Comparison of ENCODE assay signal across 17 cellular contexts in the genomic region with DNA sequence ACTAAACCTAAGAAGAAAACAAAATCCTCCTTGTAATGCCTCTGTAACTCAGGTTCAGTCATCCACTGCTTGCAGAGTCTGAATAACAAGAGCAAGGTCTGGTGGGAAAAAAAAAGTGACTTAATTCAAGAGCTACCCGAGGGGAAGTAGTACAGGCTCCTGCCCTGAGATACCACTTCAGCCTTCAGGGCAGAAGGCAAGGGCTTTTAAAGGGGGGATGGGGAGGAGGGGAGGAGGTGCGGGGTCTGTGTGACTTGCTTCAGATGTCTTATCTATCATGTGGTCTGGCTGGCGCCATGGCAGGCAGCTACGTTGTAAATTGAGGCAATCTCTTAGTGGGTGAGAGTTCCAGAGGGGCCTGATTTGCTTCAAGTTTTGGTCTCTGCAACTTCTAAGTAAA.
DNase-seq lines count a peak whose midpoint lies in the region; ATAC-seq and TF ChIP-seq lines count a peak whose summit lies in the region.
"Had no signal": no experiment of that assay in that cellular context is flagged by ENCODE, and none has a peak within 500 bp of the region (broad histone marks: within the 10 kb centered on the region; RNA-seq: fewer than 3 reads in every experiment).

No MANE protein-coding gene starts in this region.

- no peaks in the 10 kb centered on the region for H3K27me3 Mint-ChIP-seq in effector memory CD8-positive, alpha-beta T cell
- H3K27me3 Mint-ChIP-seq: T-helper 17 cell had no signal

- no peaks in the 10 kb centered on the region for H3K9me3 Mint-ChIP-seq in effector memory CD8-positive, alpha-beta T cell

- no peaks in the 10 kb centered on the region for H3K9me3 ChIP-seq in cardiac muscle cell (ENCODE audit: low read depth)
- H3K9me3 ChIP-seq: gastroesophageal sphincter, HAP-1, stomach had no signal

- H3K27me3 ChIP-seq in cardiac muscle cell: no peaks in the 10 kb centered on the region
- H3K27me3 ChIP-seq: gastroesophageal sphincter, stomach had no signal

- TF ChIP-seq CTCF in cardiac muscle cell (IDR thresholded peaks at IDR 0.05; ENCODE audit: low read depth, low read length): no peak

- no peaks in the 10 kb centered on the region for H3K4me1 Mint-ChIP-seq in effector memory CD8-positive, alpha-beta T cell (ENCODE audit: low read depth in 2 of 2)

- H3K4me1 ChIP-seq in cardiac muscle cell (ENCODE audit: low read depth): peaks cover 38% of the 10 kb centered on the region
- H3K4me1 ChIP-seq: gastroesophageal sphincter, stomach had no signal

- ATAC-seq in left ventricle myocardium superior: no peak
- ATAC-seq in effector memory CD8-positive, alpha-beta T cell (replicated peaks): no peak
- ATAC-seq: gastroesophageal sphincter, HepG2, T-helper 17 cell had no signal

- no peak overlapping the region for H3K27ac Mint-ChIP-seq in effector memory CD8-positive, alpha-beta T cell
- H3K27ac Mint-ChIP-seq: T-helper 17 cell had no signal

- peak overlapping the region; percentile 88 for H3K27ac ChIP-seq in cardiac muscle cell
- H3K27ac ChIP-seq: gastroesophageal sphincter, RWPE1, stomach had no signal

- DNase-seq in cardiac muscle cell (ENCODE audit: low read depth in 1 of 2, low spot score in 1 of 2) (peak; percentile 14 to 82), left ventricle myocardium superior (no peak), SK-N-DZ (ENCODE audit: low spot score) (peak; percentile 91), iPS DF 19.7 (ENCODE audit: low read depth, low spot score) (peak; percentile 17), NCI-H748 treated with DMSO at 0.1 percent for 48 hours (lab: John Stamatoyannopoulos, UW) (no peak), DMS153 treated with DMSO at 0.1 percent for 48 hours (lab: John Stamatoyannopoulos, UW; ENCODE audit: unreplicated experiment) (no peak), NCI-H510A (lab: John Stamatoyannopoulos, UW) (no peak)
- DNase-seq in effector memory CD8-positive, alpha-beta T cell: no peak
- DNase-seq: activated CD4-positive, CD25-positive, alpha-beta regulatory T cell treated with anti-CD3 and anti-CD28 coated beads, Interleukin-2, amount 50 U/mL, for 72 hours; activated naive CD4-positive, alpha-beta T cell treated with Interleukin-2 at 50 U/mL for 16 hours; NCI-H1105; stomach; T-helper 17 cell had no signal

- no peak overlapping the region for H3K4me3 Mint-ChIP-seq in effector memory CD8-positive, alpha-beta T cell
- H3K4me3 Mint-ChIP-seq: T-helper 17 cell had no signal

- H3K36me3 ChIP-seq in cardiac muscle cell: no peaks in the 10 kb centered on the region
- H3K36me3 ChIP-seq: gastroesophageal sphincter, HAP-1, stomach had no signal

- intact Hi-C loops in left ventricle myocardium superior (cut with micrococcal nuclease): no loop called here

- no peaks in the 10 kb centered on the region for H3K36me3 Mint-ChIP-seq in effector memory CD8-positive, alpha-beta T cell (ENCODE audit: insufficient read depth)

- H3K4me3 ChIP-seq in cardiac muscle cell: no peak overlapping the region
- H3K4me3 ChIP-seq: gastroesophageal sphincter, HAP-1, stomach had no signal

Comparison
In these comparisons a context has a peak if more than half of its experiments do, and no peak if none do; other contexts are left out.
1. DNase-seq: peak in cardiac muscle cell (2 of 2), SK-N-DZ (single experiment) and iPS DF 19.7 (single experiment); none in left ventricle myocardium superior (single experiment), NCI-H748 treated with DMSO at 0.1 percent for 48 hours (single experiment), effector memory CD8-positive, alpha-beta T cell (0 of 3), DMS153 treated with DMSO at 0.1 percent for 48 hours (single experiment) and NCI-H510A (single experiment).